In genomic region chr11:70623906-70624597, GRCh38 we compare ENCODE assay signal across 27 cellular contexts.
"Had no signal": no experiment of that assay in that cellular context is flagged by ENCODE, and none has a peak within 500 bp of the region (broad histone marks: within the 10 kb centered on the region; RNA-seq: fewer than 3 reads in every experiment).

No MANE protein-coding gene starts in this region.

- H3K9me3 ChIP-seq: body of pancreas, pancreas, prostate gland, sigmoid colon, suprapubic skin had no signal

- H3K4me1 ChIP-seq: foreskin keratinocyte, pancreas, prostate gland had no signal

- ATAC-seq: body of pancreas; foreskin keratinocyte; natural killer cell treated with Interleukin-12 subunit alpha and Interleukin-12 subunit beta and Interleukin-15 and Interleukin-18, amount 100 ng/mL, for 72 hours; pancreas had no signal

- H3K27me3 ChIP-seq: body of pancreas, cardiac muscle cell, foreskin keratinocyte, pancreas, sigmoid colon, tibial nerve had no signal

- H3K9me3 Mint-ChIP-seq: natural killer cell treated with Interleukin-12 subunit alpha and Interleukin-12 subunit beta and Interleukin-15 and Interleukin-18, amount 100 ng/mL, for 72 hours had no signal

- H3K36me3 ChIP-seq: cardiac muscle cell, esophagus muscularis mucosa, left ventricle myocardium inferior, pancreas, prostate gland, sigmoid colon, suprapubic skin, tibial nerve had no signal

- DNase-seq: activated CD4-positive, alpha-beta T cell treated with anti-CD3 and anti-CD28 coated beads for 4 hours; activated CD4-positive, alpha-beta T cell treated with anti-CD3 and anti-CD28 coated beads, Interleukin-2, amount 50 U/mL, for 4 hours; activated effector memory CD4-positive, alpha-beta T cell treated with Interleukin-2 at 50 U/mL for 16 hours; activated naive CD4-positive, alpha-beta T cell treated with Interleukin-2 at 50 U/mL for 16 hours; activated T-cell treated with anti-CD3 and anti-CD28 coated beads for 4 hours; aorta; body of pancreas; effector CD4-positive, alpha-beta T cell; foreskin keratinocyte; kidney glomerular epithelial cell; left ventricle myocardium inferior; mesendoderm; retina; sigmoid colon; small intestine; stimulated activated CD4-positive, alpha-beta T cell treated with anti-CD3 and anti-CD28 coated beads, Interleukin-4, amount 100 ng/mL, for 24 hours; stimulated activated naive CD4-positive, alpha-beta T cell; T-helper 1 cell had no signal

- H3K27ac ChIP-seq: body of pancreas, cardiac muscle cell, esophagus muscularis mucosa, foreskin keratinocyte, left ventricle myocardium inferior, pancreas, prostate gland, sigmoid colon, suprapubic skin, tibial nerve had no signal

- H3K4me3 ChIP-seq: body of pancreas, cardiac muscle cell, esophagus muscularis mucosa, left ventricle myocardium inferior, lung, pancreas, prostate gland, sigmoid colon, suprapubic skin, tibial nerve had no signal

- H3K4me3 Mint-ChIP-seq: activated naive CD8-positive, alpha-beta T cell; natural killer cell treated with Interleukin-12 subunit alpha and Interleukin-12 subunit beta and Interleukin-15 and Interleukin-18, amount 100 ng/mL, for 72 hours had no signal

- H3K36me3 Mint-ChIP-seq: activated naive CD8-positive, alpha-beta T cell; natural killer cell treated with Interleukin-12 subunit alpha and Interleukin-12 subunit beta and Interleukin-15 and Interleukin-18, amount 100 ng/mL, for 72 hours had no signal
